ENCODE assay signal across 25 cellular contexts in the genomic region with DNA sequence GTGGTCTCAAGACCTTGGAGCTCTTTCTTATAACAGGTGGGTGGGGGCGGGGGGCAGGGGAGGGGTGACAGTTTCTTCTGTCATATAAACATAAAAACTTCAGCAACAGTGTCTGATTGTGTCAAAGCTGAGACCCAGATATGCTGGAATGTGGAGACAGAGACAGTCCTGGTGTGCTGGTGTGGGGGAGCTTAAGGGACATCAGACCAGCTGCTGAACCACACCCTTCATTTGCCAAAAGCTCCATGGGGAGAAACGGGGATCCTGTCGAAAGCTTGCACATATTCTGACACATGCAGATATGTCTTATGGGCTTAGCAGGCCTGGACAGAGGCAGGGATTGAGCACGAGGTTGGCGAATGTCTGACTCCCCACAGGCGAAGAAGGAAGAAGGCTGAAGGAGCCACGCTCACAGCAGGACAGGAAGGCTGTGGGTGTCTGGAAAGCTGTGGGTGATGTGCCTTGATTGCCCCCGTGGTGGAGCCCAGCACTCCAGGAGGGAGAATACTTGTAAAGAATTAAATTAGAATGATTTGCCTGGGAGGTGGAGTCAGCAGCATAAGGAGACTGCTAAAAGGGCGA.
DNase-seq lines count a peak whose midpoint lies in the region; ATAC-seq and TF ChIP-seq lines count a peak whose summit lies in the region.
"Had no signal": no experiment of that assay in that cellular context is flagged by ENCODE, and none has a peak within 500 bp of the region (broad histone marks: within the 10 kb centered on the region; RNA-seq: fewer than 3 reads in every experiment).

No MANE protein-coding gene starts in this region.

- dilution Hi-C loops in IMR-90 (cut with HindIII; ENCODE audit: low sequenced_read_pairs, unreplicated experiment), result no loop called here

- no peak overlapping the region for H4K5ac ChIP-seq in IMR-90 (ENCODE audit: low read depth, low read length)

- H3K36me3 ChIP-seq in BLaER1 (no peaks in the 10 kb centered on the region), IMR-90 (ENCODE audit: control insufficient read depth, insufficient read depth, low read length) (no peaks in the 10 kb centered on the region)
- H3K36me3 ChIP-seq: gastroesophageal sphincter had no signal

- H3K9ac ChIP-seq in BLaER1, result 0 out of 2 replicates have a peak overlapping the region, but pooled peaks have one; percentile 17
- no peak overlapping the region for H3K9ac ChIP-seq in IMR-90 (ENCODE audit: low read depth, low read length)

- no peak overlapping the region for H3K14ac ChIP-seq in IMR-90 (replicated peaks; ENCODE audit: low read depth, low read length)

- intact Hi-C loops in IMR-90 (cut with micrococcal nuclease), result no loop called here
- intact Hi-C loops in head of caudate nucleus (cut with DNase I), result no loop called here
- intact Hi-C loops in sciatic nerve (cut with DNase I), result no loop called here
- intact Hi-C loops in left ventricle myocardium superior (cut with micrococcal nuclease), result no loop called here

- no peak overlapping the region for H4K91ac ChIP-seq in IMR-90 (ENCODE audit: insufficient read depth, low read depth, low read length)

- H3K4ac ChIP-seq in IMR-90 (ENCODE audit: low read depth, low read length), result no peak overlapping the region

- H3K27ac ChIP-seq in BLaER1 (peak overlapping the region; percentile 34), IMR-90 (ENCODE audit: insufficient read depth, low read length) (no peak overlapping the region)
- H3K27ac ChIP-seq: gastroesophageal sphincter, VCaP had no signal

- CTCF ChIA-PET in IMR-90 (lab: Yijun Ruan, JAX), result interaction anchor here (0.6 kb wide), 1 partner anchor 149 kb away, joined by 3 read pairs; no protein-coding TSS in a partner anchor

- H4K20me1 ChIP-seq in BLaER1 (no peaks in the 10 kb centered on the region), IMR-90 (ENCODE audit: insufficient read depth, low read length) (no peaks in the 10 kb centered on the region)

- no peaks in the 10 kb centered on the region for H3K27me3 ChIP-seq in BLaER1
- H3K27me3 ChIP-seq in IMR-90 (ENCODE audit: control insufficient read depth, insufficient read depth, low read length), result peaks cover 8% of the 10 kb centered on the region; the same call in 1 of the 2 replicates

- no TSS peak for BruUV-seq in IMR-90 (replicated peaks; lab: Mats Ljungman, UMichigan)

- no peak overlapping the region for H3K23ac ChIP-seq in IMR-90 (ENCODE audit: low read depth, low read length)

- no peak overlapping the region for H4K8ac ChIP-seq in IMR-90 (ENCODE audit: low read depth in 2 of 2, low read length in 2 of 2)

- no peak overlapping the region for H3K56ac ChIP-seq in IMR-90 (ENCODE audit: extremely low read depth, insufficient read depth, low read length)

- TF ChIP-seq CTCF in IMR-90 (conservative IDR thresholded peaks at IDR 0.05; ENCODE audit: low read depth, low read length), result no peak
- TF ChIP-seq CTCF in GM10266 (IDR thresholded peaks at IDR 0.05; ENCODE audit: control insufficient read depth, insufficient read depth, low read depth, missing control alignments), result no peak

- no peak overlapping the region for H3K18ac ChIP-seq in IMR-90 (ENCODE audit: low read depth, low read length)

- no peak overlapping the region for H2BK20ac ChIP-seq in IMR-90 (ENCODE audit: low read depth, low read length)

- ATAC-seq in IMR-90 (ENCODE audit: low read depth) (no peak), sciatic nerve (peak; percentile 30), left ventricle myocardium superior (no peak)
- ATAC-seq: gastroesophageal sphincter, SK-N-SH treated with all-trans-retinoic acid at 6 μM for 48 hours had no signal

- TF ChIP-seq RAD21 in IMR-90 (IDR thresholded peaks at IDR 0.05; ENCODE audit: low read length), result no peak

- H3K4me1 ChIP-seq in BLaER1 (peaks cover 57% of the 10 kb centered on the region), IMR-90 (ENCODE audit: control insufficient read depth, insufficient read depth, low read length) (no peaks in the 10 kb centered on the region)
- H3K4me1 ChIP-seq: gastroesophageal sphincter had no signal

- 20% methylated on average over 4 of the region's 9 CpGs; no CpG with 5 or more reads in 1 of the 2 experiments for WGBS in IMR-90 (ENCODE audit: extremely low coverage in 2 of 2, insufficient read length in 1 of 2), 2 experiments

- no peak for DNase-seq in IMR-90
- DNase-seq in head of caudate nucleus, result peak in 27 of 42 donors; percentile 4 to 62 (median 28)
- no peak for DNase-seq in sciatic nerve (ENCODE audit: low spot score)
- no peak for DNase-seq in GM10266 (ENCODE audit: extremely low spot score)
- no peak for DNase-seq in HPDE6-E6E7 (ENCODE audit: extremely low spot score)
- no peak for DNase-seq in GF-D8 (lab: John Stamatoyannopoulos, UW)
- DNase-seq in left ventricle myocardium superior, result no peak
- DNase-seq: activated CD4-positive, alpha-beta T cell treated with anti-CD3 and anti-CD28 coated beads, Interleukin-2, amount 10 ng/mL, durations not matched to agents 24 days and 14 days; activated gamma-delta T cell treated with Interleukin-2 at 50 U/mL for 16 hours; activated naive CD8-positive, alpha-beta T cell treated with anti-CD3 and anti-CD28 coated beads, Interleukin-2, amount 50 U/mL, for 24 hours; activated T-cell treated with anti-CD3 and anti-CD28 coated beads, Interleukin-2, amount 50 U/mL, for 24 hours; CD4-positive, CD25-positive, alpha-beta regulatory T cell; immature natural killer cell; naive thymus-derived CD4-positive, alpha-beta T cell; NCI-H1417; NCI-H2107; NCI-H446; NCI-H82; stimulated activated CD4-positive, alpha-beta T cell treated with anti-CD3 and anti-CD28 coated beads, Interleukin-2, amount 100 ng/mL, for 48 hours; T-helper 2 cell had no signal

- peaks cover 3% of the 10 kb centered on the region; the same call in 1 of the 2 replicates for H3K9me3 ChIP-seq in BLaER1
- H3K9me3 ChIP-seq in IMR-90 (ENCODE audit: control insufficient read depth, insufficient read depth, low read length), result no peaks in the 10 kb centered on the region

- no peaks in the 10 kb centered on the region for H3K9me1 ChIP-seq in IMR-90 (ENCODE audit: insufficient read depth, low read length)

- peak overlapping the region; percentile 78 for H3K4me2 ChIP-seq in BLaER1
- H3K4me2 ChIP-seq in IMR-90 (ENCODE audit: low read depth, low read length), result no peak overlapping the region
- H3K4me2 ChIP-seq: smooth muscle cell had no signal

- TF ChIP-seq POLR2A in IMR-90 (IDR thresholded peaks at IDR 0.05; ENCODE audit: low read depth, low read length), result no peak

- no peak overlapping the region for H2BK15ac ChIP-seq in IMR-90 (ENCODE audit: low read depth, low read length)

- H2AK5ac ChIP-seq in IMR-90 (ENCODE audit: low read depth, low read length), result no peak overlapping the region

- H2AFZ ChIP-seq in IMR-90 (replicated peaks; ENCODE audit: low read length, poor library complexity), result peak overlapping the region; percentile 11

- no peak overlapping the region for H2BK120ac ChIP-seq in IMR-90 (ENCODE audit: low read depth, low read length)

- H3K4me3 ChIP-seq in BLaER1, result no peak overlapping the region
- H3K4me3 ChIP-seq in IMR-90 (ENCODE audit: insufficient read depth, low read depth, low read length), result no peak overlapping the region
- H3K4me3 ChIP-seq: gastroesophageal sphincter, smooth muscle cell had no signal

- H3K79me1 ChIP-seq in IMR-90 (ENCODE audit: low read depth in 1 of 2, low read length in 2 of 2), result no peaks in the 10 kb centered on the region

- in situ Hi-C loops in IMR-90 (cut with MboI; ENCODE audit: low sequenced_read_pairs), result no loop called here

- no peak overlapping the region for H2AK9ac ChIP-seq in IMR-90 (replicated peaks; ENCODE audit: low read depth, low read length, poor library complexity)

- H2BK5ac ChIP-seq in IMR-90 (ENCODE audit: low read depth, low read length, poor library complexity, severe bottlenecking), result no peak overlapping the region

- POLR2A ChIA-PET in IMR-90 (lab: Charles Lee; ENCODE audit: unreplicated experiment), result no interaction called here

TF ChIP-seq in IMR-90, 13 proteins besides CTCF, POLR2A, EP300 and RAD21:
- no peak for TF ChIP-seq MAZ (IDR thresholded peaks at IDR 0.05; ENCODE audit: borderline replicate concordance, low read depth, low read length)
- no peak for TF ChIP-seq CEBPB (IDR thresholded peaks at IDR 0.05; ENCODE audit: low read depth, low read length)
- no peak for TF ChIP-seq BHLHE40 (IDR thresholded peaks at IDR 0.05; ENCODE audit: low read depth, low read length)
- TF ChIP-seq NFE2L2 (IDR thresholded peaks at IDR 0.05; ENCODE audit: low read depth, low read length), result no peak
- TF ChIP-seq FOS (IDR thresholded peaks at IDR 0.05; ENCODE audit: low read depth, low read length), result no peak
- TF ChIP-seq MAFK (IDR thresholded peaks at IDR 0.05; ENCODE audit: low read depth, low read length), result no peak
- no peak for TF ChIP-seq CHD1 (IDR thresholded peaks at IDR 0.05; ENCODE audit: low read depth, low read length)

Comparison
In these comparisons a context has a peak if more than half of its experiments do, and no peak if none do; other contexts are left out.
1. DNase-seq: peak in head of caudate nucleus (27 of 42); none in IMR-90 (single experiment), sciatic nerve (single experiment), GM10266 (single experiment), HPDE6-E6E7 (single experiment), GF-D8 (single experiment) and left ventricle myocardium superior (single experiment).